8 cellular contexts compared by ENCODE assay signal in the genomic region with DNA sequence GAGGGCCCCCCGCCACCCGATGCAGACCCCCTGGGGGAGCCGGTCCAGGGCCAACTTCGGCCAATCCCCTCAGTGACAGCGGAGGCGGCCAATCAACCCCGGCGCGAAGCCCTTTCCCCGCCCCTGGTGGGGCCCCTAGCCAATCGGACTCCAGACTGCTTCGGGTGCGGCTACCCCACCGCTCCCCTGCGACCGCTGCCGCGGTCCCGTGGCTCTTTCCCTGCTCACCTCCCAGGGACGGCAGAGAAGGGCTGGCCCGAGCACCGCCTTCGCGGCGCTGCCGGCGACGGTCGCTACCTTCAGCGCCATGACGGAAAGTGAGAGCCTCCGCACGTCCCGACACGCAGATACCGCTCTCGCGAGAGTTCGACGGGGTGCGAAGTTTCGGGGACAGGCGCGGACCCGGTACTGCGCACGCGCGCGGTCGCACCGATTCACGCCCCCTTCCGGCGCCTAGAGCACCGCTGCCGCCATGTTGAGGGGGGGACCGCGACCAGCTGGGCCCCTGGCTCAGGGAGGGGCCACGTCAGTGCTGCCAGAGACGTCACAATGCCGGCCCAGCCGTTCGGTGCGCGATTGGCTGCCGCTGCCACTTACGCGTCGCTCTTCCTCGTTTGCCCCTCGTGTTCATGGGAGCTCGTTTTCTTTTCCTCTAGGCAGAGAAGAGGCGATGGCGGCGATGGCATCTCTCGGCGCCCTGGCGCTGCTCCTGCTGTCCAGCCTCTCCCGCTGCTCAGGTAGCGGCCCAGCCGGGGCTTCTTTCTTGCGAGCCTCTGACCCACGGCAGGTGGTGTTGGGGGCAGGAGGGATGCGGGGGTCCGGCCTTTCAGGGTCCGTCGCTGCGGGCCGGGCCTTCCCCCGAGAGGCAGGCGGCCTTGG. TPM values are rescaled to one million over a fixed set of nuclear protein-coding genes. Genes with fewer than 3 reads are reported as not detected.
DNase-seq lines count a peak whose midpoint lies in the region; ATAC-seq and FAIRE-seq lines count a peak whose summit lies in the region.

A gene (minus strand): TSS at position 358 of the 879 bp plus-strand sequence. CDS start 49 bp downstream, at position 309.
A gene (plus strand): TSS at position 651 of the 879 bp plus-strand sequence. CDS start 20 bp downstream, at position 671.

- peak within 1 kb of the TSS in 1 of 2 experiments; percentile 97 for H3K14ac ChIP-seq in mesenchymal stem cell (ENCODE audit: low read length in 2 of 2)

- H3K9me3 ChIP-seq in endocrine pancreas (ENCODE audit: control insufficient read depth, low read length) = no peaks in the 10 kb centered on the region
- peaks cover 10% of the 10 kb centered on the region for H3K9me3 ChIP-seq in mesenchymal stem cell (ENCODE audit: control insufficient read depth, low read length)

- peak within 1 kb of the TSS; percentile 89 for H3K9ac ChIP-seq in endocrine pancreas (ENCODE audit: control insufficient read depth, insufficient read depth, low read length)
- H3K9ac ChIP-seq in mesenchymal stem cell (ENCODE audit: low read length) = peak within 1 kb of the TSS; percentile 94

- CTCF ChIA-PET in activated CD8-positive, alpha-beta memory T cell treated with anti-CD3 and anti-CD28 coated beads, Interleukin-2, amount 10 ng/mL, durations not matched to agents 7 days and 5 days (lab: Charles Lee) = interaction anchor here (0.9 to 2.3 kb wide), 7 partner anchors 16 to 153 kb away, joined by 3 to 9 read pairs (median 5); a partner anchor contains a TSS

- H3K4me1 ChIP-seq in endocrine pancreas (ENCODE audit: control insufficient read depth, insufficient read depth, low read length) (peaks cover 6% of the 10 kb centered on the region), mesenchymal stem cell (ENCODE audit: control insufficient read depth, insufficient read depth, low read depth, low read length) (peaks cover 19% of the 10 kb centered on the region)

- H2BK5ac ChIP-seq in mesenchymal stem cell (ENCODE audit: low read depth, low read length, poor library complexity, severe bottlenecking) = peak within 1 kb of the TSS; percentile 94

- peak within 1 kb of the TSS; percentile 35 to 88 for H3K4ac ChIP-seq in mesenchymal stem cell (ENCODE audit: low read depth in 1 of 2, low read length in 2 of 2)

- no peak within 1 kb of the TSS for H2AFZ ChIP-seq in mesenchymal stem cell (ENCODE audit: low read depth, low read length)

- H2BK15ac ChIP-seq in mesenchymal stem cell (ENCODE audit: low read depth, poor library complexity, severe bottlenecking) = no peak within 1 kb of the TSS

- H3K36me3 Mint-ChIP-seq in activated CD8-positive, alpha-beta memory T cell treated with anti-CD3 and anti-CD28 coated beads, Interleukin-2, amount 10 ng/mL, durations not matched to agents 7 days and 5 days = peaks cover 10% of the 10 kb centered on the region

- ATAC-seq in GM21367 (IDR thresholded peaks at IDR 0.05; ENCODE audit: unreplicated experiment) = peak; percentile 86
- ATAC-seq in activated CD8-positive, alpha-beta memory T cell treated with anti-CD3 and anti-CD28 coated beads, Interleukin-2, amount 10 ng/mL, durations not matched to agents 7 days and 5 days = peak; percentile 93

- H4K8ac ChIP-seq in mesenchymal stem cell (ENCODE audit: low read length) = peak within 1 kb of the TSS; percentile 89

- H3K4me3 Mint-ChIP-seq in activated CD8-positive, alpha-beta memory T cell treated with anti-CD3 and anti-CD28 coated beads, Interleukin-2, amount 10 ng/mL, durations not matched to agents 7 days and 5 days = peak within 1 kb of the TSS; percentile 88

- peak within 1 kb of the TSS; percentile 94 to 97 for H3K18ac ChIP-seq in mesenchymal stem cell (ENCODE audit: low read depth in 1 of 2, low read length in 2 of 2)

- FAIRE-seq in HTR-8/SVneo (lab: Jason Lieb, UNC) = peak; percentile 91

- peak within 1 kb of the TSS in 1 of 2 experiments; percentile 40 for H3K23ac ChIP-seq in mesenchymal stem cell (ENCODE audit: low read length in 2 of 2)

- H3K4me1 Mint-ChIP-seq in activated CD8-positive, alpha-beta memory T cell treated with anti-CD3 and anti-CD28 coated beads, Interleukin-2, amount 10 ng/mL, durations not matched to agents 7 days and 5 days = peaks cover 17% of the 10 kb centered on the region

- H2AK5ac ChIP-seq in mesenchymal stem cell (ENCODE audit: low read length, severe bottlenecking) = peak within 1 kb of the TSS; percentile 73

- under 1% methylated on average over 37 of the region's 92 CpGs for WGBS in mesenchymal stem cell

- H3K27ac Mint-ChIP-seq in activated CD8-positive, alpha-beta memory T cell treated with anti-CD3 and anti-CD28 coated beads, Interleukin-2, amount 10 ng/mL, durations not matched to agents 7 days and 5 days = peak within 1 kb of the TSS; percentile 87

- peak within 1 kb of the TSS in 1 of 2 experiments; percentile 71 for H2BK12ac ChIP-seq in mesenchymal stem cell (ENCODE audit: low read length in 2 of 2)

- no peaks in the 10 kb centered on the region for H3K9me3 Mint-ChIP-seq in activated CD8-positive, alpha-beta memory T cell treated with anti-CD3 and anti-CD28 coated beads, Interleukin-2, amount 10 ng/mL, durations not matched to agents 7 days and 5 days (ENCODE audit: low read depth)

- H2BK120ac ChIP-seq in mesenchymal stem cell (ENCODE audit: low read depth, low read length) = peak within 1 kb of the TSS; percentile 27

- H3K27me3 ChIP-seq in endocrine pancreas (ENCODE audit: control insufficient read depth, insufficient read depth, low read length) = no peaks in the 10 kb centered on the region
- H3K27me3 ChIP-seq in mesenchymal stem cell (ENCODE audit: control insufficient read depth in 1 of 2, insufficient read depth in 1 of 2, low read length in 2 of 2) = no peaks in the 10 kb centered on the region

- H3K27ac ChIP-seq in mesenchymal stem cell (ENCODE audit: low read length, poor library complexity, severe bottlenecking) = peak within 1 kb of the TSS; percentile 92

- H3K79me1 ChIP-seq in mesenchymal stem cell (replicated peaks; ENCODE audit: low read length, poor library complexity, severe bottlenecking) = peaks cover 11% of the 10 kb centered on the region

- H3K4me3 ChIP-seq in endocrine pancreas (ENCODE audit: control insufficient read depth, insufficient read depth, low read length) = peak within 1 kb of the TSS; percentile 67
- peak within 1 kb of the TSS; percentile 82 to 83 for H3K4me3 ChIP-seq in mesenchymal stem cell (ENCODE audit: insufficient read depth in 1 of 2, low read depth in 1 of 2, low read length in 2 of 2)

- H3K27me3 Mint-ChIP-seq in activated CD8-positive, alpha-beta memory T cell treated with anti-CD3 and anti-CD28 coated beads, Interleukin-2, amount 10 ng/mL, durations not matched to agents 7 days and 5 days = no peaks in the 10 kb centered on the region

- H3K36me3 ChIP-seq in endocrine pancreas (ENCODE audit: control insufficient read depth, insufficient read depth, low read length) = peaks cover 7% of the 10 kb centered on the region
- H3K36me3 ChIP-seq in mesenchymal stem cell (ENCODE audit: control insufficient read depth in 1 of 2, insufficient read depth in 2 of 2, low read depth in 1 of 2, low read length in 2 of 2) = peaks cover 35 to 67% of the 10 kb centered on the region in 2 experiments

- DNase-seq in COLO829 (ENCODE audit: low spot score) = peak; percentile 95
- peak; percentile 91 for DNase-seq in HTR-8/SVneo (ENCODE audit: insufficient read length, low spot score)
- peak; percentile 93 for DNase-seq in NOMO-1 treated with dmso at 0.1 percent for 144 hours (lab: John Stamatoyannopoulos, UW; ENCODE audit: unreplicated experiment)
- DNase-seq in activated CD8-positive, alpha-beta memory T cell treated with anti-CD3 and anti-CD28 coated beads, Interleukin-2, amount 10 ng/mL, durations not matched to agents 7 days and 5 days = peak; percentile 96
- DNase-seq in mesenchymal stem cell = peak; percentile 94
- peak; percentile 85 for DNase-seq in stimulated activated CD8-positive, alpha-beta memory T cell treated with anti-CD3 and anti-CD28 coated beads, Interleukin-12 subunit alpha, Interleukin-12 subunit beta, amount 100 ng/mL, for 4 hours (ENCODE audit: low read depth)

- peak within 1 kb of the TSS; percentile 78 for H3K4me2 ChIP-seq in mesenchymal stem cell (ENCODE audit: low read length, poor library complexity, severe bottlenecking)

- H4K91ac ChIP-seq in mesenchymal stem cell (ENCODE audit: low read length) = peak within 1 kb of the TSS; percentile 89

RNA-seq across cellular contexts. Expression of the first gene that starts in this region (rescaled TPM):
- total RNA-seq in activated CD8-positive, alpha-beta memory T cell treated with anti-CD3 and anti-CD28 coated beads, Interleukin-2, amount 10 ng/mL, durations not matched to agents 7 days and 5 days = 10 to 100 TPM; 69.4 to 72.0 TPM
- polyA plus RNA-seq in mesenchymal stem cell (2013, experiment 1 of 2) = 73.4 TPM
- polyA plus RNA-seq in mesenchymal stem cell (2013, experiment 2 of 2) = 71.2 TPM

RNA-seq across cellular contexts. Expression of the second gene that starts in this region (rescaled TPM):
- 100 to 1,000 TPM; 190 to 191 TPM for total RNA-seq in activated CD8-positive, alpha-beta memory T cell treated with anti-CD3 and anti-CD28 coated beads, Interleukin-2, amount 10 ng/mL, durations not matched to agents 7 days and 5 days
- polyA plus RNA-seq in mesenchymal stem cell (2013, experiment 1 of 2) = 398 TPM
- polyA plus RNA-seq in mesenchymal stem cell (2013, experiment 2 of 2) = 402 TPM

Comparison
In these comparisons a context has a peak if more than half of its experiments do, and no peak if none do; other contexts are left out.
1. Peak in every context shown above with its lines: DNase-seq, ATAC-seq, H3K4me3 ChIP-seq and H3K27ac ChIP-seq.